8 cellular contexts compared by ENCODE assay signal in the genomic region with DNA sequence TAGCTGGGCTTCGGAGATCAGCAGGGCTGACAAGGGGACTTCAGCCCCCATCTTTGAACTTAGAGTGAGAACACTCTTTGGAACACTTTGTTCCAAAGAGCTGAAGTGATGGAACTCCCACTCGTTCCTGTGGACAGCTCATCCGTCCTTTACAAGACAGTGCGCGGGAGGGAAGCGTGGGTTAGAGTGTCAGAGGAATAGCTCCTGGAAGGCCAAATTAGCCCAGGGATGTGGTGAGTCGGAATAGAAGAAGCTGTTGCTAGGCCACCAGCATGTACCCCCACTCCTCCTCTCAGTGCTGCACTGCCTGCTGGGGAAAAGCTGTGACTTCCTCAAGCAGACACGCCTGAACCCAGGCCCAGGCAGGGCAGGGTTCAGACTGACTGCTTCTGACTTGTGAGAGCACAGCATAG. TPM values are rescaled to one million over a fixed set of nuclear protein-coding genes. Genes with fewer than 3 reads are reported as not detected.
DNase-seq lines count a peak whose midpoint lies in the region; ATAC-seq and TF ChIP-seq lines count a peak whose summit lies in the region.

No MANE protein-coding gene starts in this region.

- DNase-seq in IMR-90 (peak; percentile 79), hepatic stellate cell (ENCODE audit: low spot score) (peak; percentile 43), smooth muscle cell (lab: John Stamatoyannopoulos, UW; ENCODE audit: unreplicated experiment) (no peak), DMS 273 treated with DMSO at 0.1 percent for 48 hours (lab: John Stamatoyannopoulos, UW) (no peak), immature natural killer cell (no peak), NCI-H1417 treated with DMSO at 0.1 percent for 48 hours (lab: John Stamatoyannopoulos, UW) (no peak), pons (ENCODE audit: low spot score) (no peak)
- DNase-seq in activated T-cell treated with anti-CD3 and anti-CD28 coated beads, Interleukin-2, amount 50 U/mL, for 48 hours, result peak; percentile 33 to 38

- H3K18ac ChIP-seq in IMR-90 (ENCODE audit: low read depth, low read length), result 0 out of 2 replicates have a peak overlapping the region, but pooled peaks have one; percentile 5

- dilution Hi-C loops in IMR-90 (cut with HindIII; ENCODE audit: low sequenced_read_pairs, unreplicated experiment), result no loop called here

- TF ChIP-seq CTCF in IMR-90 (conservative IDR thresholded peaks at IDR 0.05; ENCODE audit: low read depth, low read length) (no peak), smooth muscle cell (IDR thresholded peaks at IDR 0.05; ENCODE audit: borderline replicate concordance, insufficient read depth, poor library complexity, severe bottlenecking) (no peak)

- peaks cover 6% of the 10 kb centered on the region for H3F3A ChIP-seq in smooth muscle cell (ENCODE audit: low read depth)

- no peak overlapping the region for H2AK9ac ChIP-seq in IMR-90 (replicated peaks; ENCODE audit: low read depth, low read length, poor library complexity)

- no peaks in the 10 kb centered on the region for H3K27me3 ChIP-seq in IMR-90 (ENCODE audit: control insufficient read depth, insufficient read depth, low read length)
- no peaks in the 10 kb centered on the region for H3K27me3 ChIP-seq in smooth muscle cell (ENCODE audit: low read depth)

- H3K56ac ChIP-seq in IMR-90 (ENCODE audit: extremely low read depth, insufficient read depth, low read length), result 0 out of 2 replicates have a peak overlapping the region, but pooled peaks have one; percentile 14

- H4K5ac ChIP-seq in IMR-90 (ENCODE audit: low read depth, low read length), result no peak overlapping the region

- H3K4me1 Mint-ChIP-seq in immature natural killer cell, result peaks cover 6 to 11% of the 10 kb centered on the region in 2 donors

- in situ Hi-C loops in IMR-90 (cut with MboI; ENCODE audit: low sequenced_read_pairs), result loop anchor here (25.0 kb wide), 1 partner anchor 510 kb away; no protein-coding TSS in a partner anchor

- peak overlapping the region; percentile 0; the same call in 1 of the 2 replicates for H2AK5ac ChIP-seq in IMR-90 (ENCODE audit: low read depth, low read length)

- no TSS peak for BruUV-seq in IMR-90 (replicated peaks; lab: Mats Ljungman, UMichigan)

- H2AFZ ChIP-seq in IMR-90 (replicated peaks; ENCODE audit: low read length, poor library complexity) (no peak overlapping the region), smooth muscle cell (ENCODE audit: low read depth) (no peak overlapping the region)

- no peak; the same call in none of the 2 replicates for TF ChIP-seq POLR2A in IMR-90 (IDR thresholded peaks at IDR 0.05; ENCODE audit: low read depth, low read length)

- H3K79me1 ChIP-seq in IMR-90 (ENCODE audit: low read depth in 1 of 2, low read length in 2 of 2), result peaks cover 40 to 83% of the 10 kb centered on the region in 2 experiments

- TF ChIP-seq RAD21 in IMR-90 (IDR thresholded peaks at IDR 0.05; ENCODE audit: low read length), result peak; percentile 15; the same call in 1 of the 2 replicates

- peaks cover 0 to 1% (median 0%) of the 10 kb centered on the region in 3 donors for H3K27me3 Mint-ChIP-seq in immature natural killer cell (ENCODE audit: low read depth in 3 of 3)

- CTCF ChIA-PET in IMR-90 (lab: Yijun Ruan, JAX), result no interaction called here

- H3K9me3 Mint-ChIP-seq in immature natural killer cell, result no peaks in the 10 kb centered on the region

- H3K4me2 ChIP-seq in IMR-90 (ENCODE audit: low read depth, low read length) (peak overlapping the region; percentile 35), smooth muscle cell (peak overlapping the region; percentile 97)

- POLR2A ChIA-PET in IMR-90 (lab: Charles Lee; ENCODE audit: unreplicated experiment), result interaction anchor here (0.6 kb wide), 1 partner anchor 8 kb away, joined by 5 read pairs; no protein-coding TSS in a partner anchor

- peak overlapping the region; percentile 0; the same call in 1 of the 2 replicates for H3K23ac ChIP-seq in IMR-90 (ENCODE audit: low read depth, low read length)

- H3K9me3 ChIP-seq in IMR-90 (ENCODE audit: control insufficient read depth, insufficient read depth, low read length), result no peaks in the 10 kb centered on the region
- H3K9me3 ChIP-seq in smooth muscle cell (replicated peaks; ENCODE audit: low read depth), result no peaks in the 10 kb centered on the region

- intact Hi-C loops in IMR-90 (cut with micrococcal nuclease), result loop anchor here (5.0 kb wide), 1 partner anchor 50 kb away; no protein-coding TSS in a partner anchor

- H3K4ac ChIP-seq in IMR-90 (ENCODE audit: low read depth, low read length), result peak overlapping the region; percentile 98

- H2BK20ac ChIP-seq in IMR-90 (ENCODE audit: low read depth, low read length), result peak overlapping the region; percentile 40; the same call in 1 of the 2 replicates

- H3K27ac ChIP-seq in IMR-90 (ENCODE audit: insufficient read depth, low read length), result peak overlapping the region; percentile 36
- peak overlapping the region; percentile 100 for H3K27ac ChIP-seq in smooth muscle cell (ENCODE audit: low read depth)

- WGBS in IMR-90 (ENCODE audit: extremely low coverage in 2 of 2, insufficient read length in 1 of 2), 2 experiments, result no CpG with 5 or more reads among the region's 8 CpGs
- 32% methylated on average over 8 of the region's 8 CpGs for WGBS in smooth muscle cell (ENCODE audit: low lambda C conversion rate)

- H2BK15ac ChIP-seq in IMR-90 (ENCODE audit: low read depth, low read length), result 0 out of 3 replicates have a peak overlapping the region, but pooled peaks have one; percentile 88

- no peak overlapping the region; the same call in 1 of the 2 replicates for H3K9ac ChIP-seq in IMR-90 (ENCODE audit: low read depth, low read length)
- peak overlapping the region; percentile 100 for H3K9ac ChIP-seq in smooth muscle cell (ENCODE audit: low read depth)

- peak overlapping the region; percentile 93 to 95; a peak in 1 of 4 replicates for H4K8ac ChIP-seq in IMR-90 (ENCODE audit: low read depth in 2 of 2, low read length in 2 of 2)

- no peaks in the 10 kb centered on the region for H3K36me3 Mint-ChIP-seq in immature natural killer cell

- no peak overlapping the region for H3K27ac Mint-ChIP-seq in immature natural killer cell

- H2BK5ac ChIP-seq in IMR-90 (ENCODE audit: low read depth, low read length, poor library complexity, severe bottlenecking), result peak overlapping the region; percentile 75

- H3K4me1 ChIP-seq in IMR-90 (ENCODE audit: control insufficient read depth, insufficient read depth, low read length), result peaks cover 32% of the 10 kb centered on the region
- H3K4me1 ChIP-seq in smooth muscle cell (ENCODE audit: low read depth), result peaks cover 21% of the 10 kb centered on the region

- H3K36me3 ChIP-seq in IMR-90 (ENCODE audit: control insufficient read depth, insufficient read depth, low read length) (no peaks in the 10 kb centered on the region), smooth muscle cell (ENCODE audit: low read depth) (no peaks in the 10 kb centered on the region)

- H3K9me1 ChIP-seq in IMR-90 (ENCODE audit: insufficient read depth, low read length), result peaks cover 38% of the 10 kb centered on the region

- H3K14ac ChIP-seq in IMR-90 (replicated peaks; ENCODE audit: low read depth, low read length), result peak overlapping the region; percentile 21; the same call in 1 of the 2 replicates

- peak overlapping the region; percentile 33; the same call in 1 of the 2 replicates for H4K91ac ChIP-seq in IMR-90 (ENCODE audit: insufficient read depth, low read depth, low read length)

- no peak overlapping the region for H3K4me3 ChIP-seq in IMR-90 (ENCODE audit: insufficient read depth, low read depth, low read length)
- no peak overlapping the region for H3K4me3 ChIP-seq in smooth muscle cell

- peak; percentile 8 for ATAC-seq in IMR-90 (ENCODE audit: low read depth)

- H4K20me1 ChIP-seq in IMR-90 (ENCODE audit: insufficient read depth, low read length) (peaks cover 4% of the 10 kb centered on the region; the same call in 1 of the 2 replicates), smooth muscle cell (ENCODE audit: low read depth) (peaks cover 27% of the 10 kb centered on the region)

- H3K4me3 Mint-ChIP-seq in immature natural killer cell, result peak overlapping the region in 1 of 5 donors; percentile 29

- peak overlapping the region; percentile 62; the same call in 1 of the 2 replicates for H2BK120ac ChIP-seq in IMR-90 (ENCODE audit: low read depth, low read length)

- peaks cover 44% of the 10 kb centered on the region for H3K79me2 ChIP-seq in smooth muscle cell (ENCODE audit: low read depth)

TF ChIP-seq in IMR-90, 13 proteins besides CTCF, POLR2A, EP300 and RAD21:
- no peak for TF ChIP-seq SMC3 (IDR thresholded peaks at IDR 0.05; ENCODE audit: low read depth, low read length)
- TF ChIP-seq FOS (IDR thresholded peaks at IDR 0.05; ENCODE audit: low read depth, low read length), result 0 out of 2 replicates have a peak, but pooled peaks have one; percentile 36
- no peak for TF ChIP-seq RCOR1 (IDR thresholded peaks at IDR 0.05; ENCODE audit: insufficient replicate concordance, low read length)
- no peak for TF ChIP-seq CHD1 (IDR thresholded peaks at IDR 0.05; ENCODE audit: low read depth, low read length)

RNA-seq across cellular contexts. Expression of a gene that starts 1.7 kb away (rescaled TPM):
- total RNA-seq in IMR-90 (2012; rRNA removed) (0.54 and 0.83 TPM in 2 replicates), smooth muscle cell (2.9 and 3.6 TPM in 2 replicates)
- polyA plus RNA-seq in IMR-90 (2012; rRNA removed) (1.3 TPM in 2 replicates), smooth muscle cell (2.6 and 4.7 TPM in 2 replicates), immature natural killer cell (1 to 10 TPM; 1.3 to 2.0 (median 1.8) TPM)
- polyA plus RNA-seq in IMR-90 (2012; cell fraction: cytosol; rRNA removed), result 1.5 and 1.6 TPM in 2 replicates
- 2.5 and 4.1 TPM in 2 replicates for polyA plus RNA-seq in IMR-90 (2012; cell fraction: nucleus; rRNA removed; ENCODE audit: low replicate concordance)

Comparison
In these comparisons a context has a peak if more than half of its experiments do, and no peak if none do; other contexts are left out.
1. DNase-seq: peak in IMR-90 (single experiment), activated T-cell treated with anti-CD3 and anti-CD28 coated beads, Interleukin-2, amount 50 U/mL, for 48 hours (2 of 2) and hepatic stellate cell (single experiment); none in smooth muscle cell (single experiment), DMS 273 treated with DMSO at 0.1 percent for 48 hours (single experiment), immature natural killer cell (0 of 3), NCI-H1417 treated with DMSO at 0.1 percent for 48 hours (single experiment) and pons (single experiment).